In genomic region chr19:11096210-11096841, GRCh38 we compare ENCODE assay signal across 8 cellular contexts. TPM values are rescaled to one million over a fixed set of nuclear protein-coding genes. Genes with fewer than 3 reads are reported as not detected.
A peak's percentile ranks its signal among the peaks of the same experiment; 100 is the strongest.
DNase-seq lines count a peak whose midpoint lies in the region; ATAC-seq and TF ChIP-seq lines count a peak whose summit lies in the region.

No MANE protein-coding gene starts in this region.

- H3K4me1 ChIP-seq in skeletal muscle tissue (ENCODE audit: control insufficient read depth in 3 of 3, insufficient read depth in 3 of 3, low read length in 3 of 3): peaks cover 9 to 16% (median 11%) of the 10 kb centered on the region in 3 donors

- H3K9me3 ChIP-seq in skeletal muscle tissue (ENCODE audit: control insufficient read depth in 3 of 3, low read length in 3 of 3): peaks cover 0 to 2% (median 0%) of the 10 kb centered on the region in 3 donors

- no peak overlapping the region for H3K9ac ChIP-seq in skeletal muscle tissue (ENCODE audit: low read depth in 1 of 3, low read length in 3 of 3)

- POLR2A ChIA-PET in HEK293T (lab: Yijun Ruan, JAX): no interaction called here

- DNase-seq in activated CD8-positive, alpha-beta memory T cell treated with anti-CD3 and anti-CD28 coated beads, Interleukin-2, amount 50 U/mL, for 48 hours: peak; percentile 65
- DNase-seq in fibroblast of peridontal ligament (ENCODE audit: extremely low read depth) (peak; percentile 97), HEK293T (ENCODE audit: extremely low spot score) (no peak), NCI-H2081 (lab: John Stamatoyannopoulos, UW) (no peak), left lobe of liver (ENCODE audit: low spot score) (no peak)

- CTCF ChIA-PET in HEK293T (lab: Yijun Ruan, JAX): no interaction called here

- H3K36me3 ChIP-seq in skeletal muscle tissue (ENCODE audit: control insufficient read depth in 3 of 3, insufficient read depth in 3 of 3, low read length in 3 of 3): no peaks in the 10 kb centered on the region

- ATAC-seq in GM18861 (IDR thresholded peaks at IDR 0.05; ENCODE audit: unreplicated experiment) (peak; percentile 54), HG03196 (IDR thresholded peaks at IDR 0.05; ENCODE audit: unreplicated experiment) (peak; percentile 34), left lobe of liver (no peak)

- H3K27ac ChIP-seq in skeletal muscle tissue (ENCODE audit: low read depth, low read length): peak overlapping the region; percentile 80

- H3K27me3 ChIP-seq in skeletal muscle tissue (ENCODE audit: control insufficient read depth in 3 of 3, insufficient read depth in 3 of 3, low read length in 3 of 3): peaks cover 0 to 8% (median 3%) of the 10 kb centered on the region in 3 donors

- no peak overlapping the region for H3K4me3 ChIP-seq in skeletal muscle tissue (ENCODE audit: low read length in 3 of 3)

TF ChIP-seq in HEK293T, 16 proteins besides CTCF, POLR2A, EP300 and RAD21:
- no peak for TF ChIP-seq FOXA1 (IDR thresholded peaks at IDR 0.05)
- no peak for TF ChIP-seq SP1 (IDR thresholded peaks at IDR 0.05)
- no peak for TF ChIP-seq PKNOX1 (IDR thresholded peaks at IDR 0.05)
- TF ChIP-seq FOXM1 (IDR thresholded peaks at IDR 0.05; ENCODE audit: borderline replicate concordance): no peak
- TF ChIP-seq CTBP1 (IDR thresholded peaks at IDR 0.05; ENCODE audit: borderline replicate concordance): no peak
- TF ChIP-seq SUZ12 (IDR thresholded peaks at IDR 0.05): no peak
- no peak for TF ChIP-seq HDGF (IDR thresholded peaks at IDR 0.05; ENCODE audit: borderline replicate concordance)
- TF ChIP-seq FOXK2 (IDR thresholded peaks at IDR 0.05): no peak
- no peak for TF ChIP-seq TARDBP (IDR thresholded peaks at IDR 0.05)
- no peak for TF ChIP-seq ARNT (IDR thresholded peaks at IDR 0.05)
- no peak for TF ChIP-seq BHLHE40 (IDR thresholded peaks at IDR 0.05; ENCODE audit: borderline replicate concordance)
- TF ChIP-seq ELF4 (IDR thresholded peaks at IDR 0.05): no peak
- no peak for TF ChIP-seq NFRKB (IDR thresholded peaks at IDR 0.05)
- TF ChIP-seq ZNF384 (IDR thresholded peaks at IDR 0.05): no peak

RNA-seq across cellular contexts. Expression of gene LDLR, which starts 7.1 kb away (rescaled TPM):
- 45.9 TPM for total RNA-seq in skeletal muscle tissue
- total RNA-seq in left lobe of liver: 12.2 TPM

RNA-seq across cellular contexts. Expression of gene SPC24, which starts 59.3 kb away (rescaled TPM):
- total RNA-seq in skeletal muscle tissue (12.0 TPM), left lobe of liver (0.81 TPM)

Comparison
In these comparisons a context has a peak if more than half of its experiments do, and no peak if none do; other contexts are left out.
1. DNase-seq: peak in activated CD8-positive, alpha-beta memory T cell treated with anti-CD3 and anti-CD28 coated beads, Interleukin-2, amount 50 U/mL, for 48 hours (single experiment) and fibroblast of peridontal ligament (single experiment); none in HEK293T (single experiment), NCI-H2081 (0 of 2) and left lobe of liver (single experiment).